8 cellular contexts compared by ENCODE assay signal in genomic region chr6:19851273-19852089, GRCh38. TPM values are rescaled to one million over a fixed set of nuclear protein-coding genes. Genes with fewer than 3 reads are reported as not detected.
A peak's percentile ranks its signal among the peaks of the same experiment; 100 is the strongest.
DNase-seq lines count a peak whose midpoint lies in the region; ATAC-seq and TF ChIP-seq lines count a peak whose summit lies in the region.

No MANE protein-coding gene starts in this region.

- WGBS in transverse colon (ENCODE audit: low coverage in 1 of 2), 2 donors: 18 to 30% methylated on average over 5 to 10 of the region's 10 CpGs

- DNase-seq in DND-41 (no peak), HK-2 (ENCODE audit: unreplicated experiment) (peak; percentile 19), NCI-H526 (lab: John Stamatoyannopoulos, UW) (peak; percentile 48 to 79), cerebellar cortex (ENCODE audit: low spot score) (peak; percentile 81), kidney glomerular epithelial cell (lab: John Stamatoyannopoulos, UW) (peak; percentile 88), transverse colon (peak; percentile 14)
- DNase-seq in activated CD4-positive, alpha-beta T cell treated with anti-CD3 and anti-CD28 coated beads, Interleukin-2, amount 50 U/mL, for 48 hours: no peak

- H3K4me1 ChIP-seq in DND-41 (ENCODE audit: insufficient read depth, low read length) (no peaks in the 10 kb centered on the region), transverse colon (peaks cover 0 to 8% (median 5%) of the 10 kb centered on the region in 4 donors)

- peak; percentile 73 for TF ChIP-seq CTCF in DND-41 (IDR thresholded peaks at IDR 0.05; ENCODE audit: borderline replicate concordance, extremely low read depth, low read length, poor library complexity, severe bottlenecking)
- TF ChIP-seq CTCF in transverse colon (IDR thresholded peaks at IDR 0.05): peak; percentile 73 to 86 (median 80)

- in situ Hi-C loops in transverse colon (cut with MboI; ENCODE audit: low pct_ligation_motif_present in 1 of 4, low pct_unique_long_range_greater_than_20kb in 1 of 4, low sequenced_read_pairs in 3 of 4): loop anchor here in 3 of 4 donors (25.0 kb wide), 2 partner anchors 839 to 864 kb away; no protein-coding TSS in a partner anchor

- H3K9ac ChIP-seq in DND-41 (ENCODE audit: low read depth, low read length): no peak overlapping the region

- H3K27me3 ChIP-seq in DND-41 (ENCODE audit: insufficient read depth, low read length, poor library complexity): no peaks in the 10 kb centered on the region
- H3K27me3 ChIP-seq in transverse colon: no peaks in the 10 kb centered on the region

- no peaks in the 10 kb centered on the region for H3K9me3 ChIP-seq in DND-41 (ENCODE audit: insufficient read depth, low read length, severe bottlenecking)
- no peaks in the 10 kb centered on the region for H3K9me3 ChIP-seq in transverse colon

- no peaks in the 10 kb centered on the region for H4K20me1 ChIP-seq in DND-41 (ENCODE audit: insufficient read depth, low read length)

- TF ChIP-seq POLR2A in transverse colon (IDR thresholded peaks at IDR 0.05): no peak

- intact Hi-C loops in transverse colon (cut with DNase I; ENCODE audit: low total_unique reads): loop anchor here (10.0 kb wide), 1 partner anchor 1107 kb away; no protein-coding TSS in a partner anchor

- no peak overlapping the region for H3K4me2 ChIP-seq in DND-41 (ENCODE audit: insufficient read depth, low read length)

- no peak overlapping the region for H3K4me3 ChIP-seq in DND-41 (ENCODE audit: low read depth in 1 of 2, low read length in 2 of 2)
- H3K4me3 ChIP-seq in transverse colon: no peak overlapping the region

- H3K27ac ChIP-seq in DND-41 (ENCODE audit: low read length) (no peak overlapping the region), transverse colon (peak overlapping the region in 3 of 4 donors; percentile 3 to 48 (median 35))

- no peak for TF ChIP-seq EP300 in transverse colon (IDR thresholded peaks at IDR 0.05; ENCODE audit: low read depth)

- ATAC-seq in DND-41 (ENCODE audit: insufficient read depth, low read depth) (peak; percentile 60; the same call in 1 of the 3 replicates), GM21381 (IDR thresholded peaks at IDR 0.05; ENCODE audit: unreplicated experiment) (no peak)

- H3K36me3 ChIP-seq in DND-41 (ENCODE audit: insufficient read depth, low read length): no peaks in the 10 kb centered on the region
- H3K36me3 ChIP-seq in transverse colon: no peaks in the 10 kb centered on the region

- H3K79me2 ChIP-seq in DND-41 (ENCODE audit: insufficient read depth, low read length): no peaks in the 10 kb centered on the region

- H2AFZ ChIP-seq in DND-41 (ENCODE audit: low read depth, low read length): no peak overlapping the region

RNA-seq across cellular contexts. Expression of gene ID4, which starts 14.3 kb away (rescaled TPM):
- total RNA-seq in transverse colon: 10 to 100 TPM in 2 of 4 donors, 1 to 10 TPM in 2; 5.7 to 54.7 (median 9.7) TPM

Comparison
In these comparisons a context has a peak if more than half of its experiments do, and no peak if none do; other contexts are left out.
1. DNase-seq: peak in HK-2 (single experiment), NCI-H526 (2 of 2), cerebellar cortex (single experiment), kidney glomerular epithelial cell (single experiment) and transverse colon (single experiment); none in DND-41 (single experiment) and activated CD4-positive, alpha-beta T cell treated with anti-CD3 and anti-CD28 coated beads, Interleukin-2, amount 50 U/mL, for 48 hours (0 of 2).